9 cellular contexts compared by ENCODE assay signal in the genomic region with DNA sequence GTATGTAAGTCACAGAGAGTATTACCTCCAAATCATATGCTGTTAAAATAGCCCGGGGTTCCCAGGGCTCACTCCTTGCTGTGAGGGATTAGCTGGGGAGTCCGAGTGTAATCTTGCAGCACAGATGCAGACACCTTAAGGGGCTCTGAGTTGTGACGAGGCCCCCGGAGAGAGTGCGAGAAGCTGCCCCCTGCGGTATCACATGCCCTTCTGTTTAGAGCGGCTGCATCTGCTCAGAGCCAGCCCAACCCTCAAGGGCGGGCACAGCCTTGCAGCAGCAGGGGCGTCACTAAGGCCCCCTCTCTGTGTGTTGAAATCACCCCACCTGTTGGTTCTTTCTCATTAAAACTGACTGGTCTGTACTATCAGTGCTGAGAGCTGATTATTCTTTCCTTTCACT. TPM values are rescaled to one million over a fixed set of nuclear protein-coding genes. Genes with fewer than 3 reads are reported as not detected.
DNase-seq lines count a peak whose midpoint lies in the region; ATAC-seq, FAIRE-seq and TF ChIP-seq lines count a peak whose summit lies in the region.
"Not testable (repeated sequence)": the region's sequence is repeated elsewhere in the genome, so short reads cannot be mapped to it uniquely, and the experiment has no call there.
"Had no signal": no experiment of that assay in that cellular context is flagged by ENCODE, and none has a peak within 500 bp of the region (broad histone marks: within the 10 kb centered on the region; RNA-seq: fewer than 3 reads in every experiment).

No MANE protein-coding gene starts in this region.

- H3K36me3 ChIP-seq in bronchial epithelial cell (ENCODE audit: control insufficient read depth, insufficient read depth, low read length), result not testable (repeated sequence)
- peaks cover 0 to 22% (median 0%) of the 10 kb centered on the region in 4 donors for H3K36me3 ChIP-seq in sigmoid colon

- H3K56ac ChIP-seq in H9 (ENCODE audit: insufficient read length, low read depth, low read length), result not testable (repeated sequence)

- H4K20me1 ChIP-seq in H9 (ENCODE audit: control insufficient read depth, insufficient read depth, insufficient read length), result not testable (repeated sequence)

- H4K91ac ChIP-seq in H9 (ENCODE audit: insufficient read length, low read depth, low read length), result not testable (repeated sequence)

- H3K79me2 ChIP-seq in H9 (ENCODE audit: insufficient read depth, low read length), result not testable (repeated sequence)

- H3K27me3 Mint-ChIP-seq in H9 (ENCODE audit: low read depth); activated CD8-positive, alpha-beta T cell treated with anti-CD3 and anti-CD28 coated beads for 36 hours: not testable (repeated sequence)

- peaks cover 11 to 12% of the 10 kb centered on the region in 2 experiments for H3K4me1 Mint-ChIP-seq in H9
- peaks cover 27% of the 10 kb centered on the region for H3K4me1 Mint-ChIP-seq in activated CD8-positive, alpha-beta T cell treated with anti-CD3 and anti-CD28 coated beads for 36 hours (ENCODE audit: low read depth)

- H3T11ph ChIP-seq in H9 (ENCODE audit: low read length), result not testable (repeated sequence)

- H3K23me2 ChIP-seq in H9 (ENCODE audit: insufficient read length, low read depth, low read length, poor library complexity, severe bottlenecking), result not testable (repeated sequence)

- H2AK5ac ChIP-seq in H9 (ENCODE audit: insufficient read length, low read length), result not testable (repeated sequence)

- peak overlapping the region; percentile 21 to 79 (median 65); a peak in 5 of 7 replicates for H3K27ac Mint-ChIP-seq in H9
- H3K27ac Mint-ChIP-seq in activated CD8-positive, alpha-beta T cell treated with anti-CD3 and anti-CD28 coated beads for 36 hours, result peak overlapping the region; percentile 11

- not testable (repeated sequence) for H3K79me1 ChIP-seq in H9 (ENCODE audit: insufficient read depth, low read depth, low read length, poor library complexity, severe bottlenecking)

- not testable (repeated sequence) for H3K27me3 ChIP-seq in H9 (ENCODE audit: insufficient read depth, low read length); bronchial epithelial cell (ENCODE audit: control insufficient read depth, insufficient read depth, low read length); sigmoid colon

- not testable (repeated sequence) for TF ChIP-seq EP300 in sigmoid colon (IDR thresholded peaks at IDR 0.05)

- H2BK120ac ChIP-seq in H9 (ENCODE audit: low read depth, low read length, poor library complexity, severe bottlenecking), result not testable (repeated sequence)

- H3K23ac ChIP-seq in H9 (ENCODE audit: insufficient read length, low read depth, low read length), result not testable (repeated sequence)

- H3K14ac ChIP-seq in H9 (ENCODE audit: insufficient read depth, low read length), result not testable (repeated sequence)

- peak; percentile 13 for FAIRE-seq in bronchial epithelial cell (lab: Jason Lieb, UNC)

- POLR2A ChIA-PET in activated CD8-positive, alpha-beta T cell treated with anti-CD3 and anti-CD28 coated beads for 36 hours (lab: Charles Lee), result not testable (repeated sequence)

- CTCF ChIA-PET in activated CD8-positive, alpha-beta T cell treated with anti-CD3 and anti-CD28 coated beads for 36 hours (lab: Charles Lee), result not testable (repeated sequence)

- intact Hi-C loops in activated CD8-positive, alpha-beta T cell treated with anti-CD3 and anti-CD28 coated beads for 36 hours (cut with micrococcal nuclease); cardiac septum (cut with DNase I): not testable (repeated sequence)
- intact Hi-C loops in sigmoid colon (cut with DNase I), result loop anchor here (10.0 kb wide), 1 partner anchor 446 kb away; no protein-coding TSS in a partner anchor

- H2BK5ac ChIP-seq in H9 (ENCODE audit: insufficient read length, low read length), result not testable (repeated sequence)

- H3K4me1 ChIP-seq in H9 (ENCODE audit: insufficient read depth, low read length); sigmoid colon: not testable (repeated sequence)

- H3K27ac ChIP-seq in H9 (ENCODE audit: insufficient read length, low read depth, low read length); sigmoid colon: not testable (repeated sequence)

- peaks cover 27 to 38% (median 37%) of the 10 kb centered on the region in 3 experiments; a peak in 6 of 7 replicates for H3K36me3 Mint-ChIP-seq in H9 (ENCODE audit: insufficient read depth in 1 of 3, low read depth in 3 of 3)
- H3K36me3 Mint-ChIP-seq in activated CD8-positive, alpha-beta T cell treated with anti-CD3 and anti-CD28 coated beads for 36 hours (ENCODE audit: low read depth), result peaks cover 33% of the 10 kb centered on the region

- TF ChIP-seq CTCF in H9 (conservative IDR thresholded peaks at IDR 0.05); activated CD8-positive, alpha-beta T cell treated with anti-CD3 and anti-CD28 coated beads for 36 hours (IDR thresholded peaks at IDR 0.05); bronchial epithelial cell (IDR thresholded peaks at IDR 0.05; ENCODE audit: insufficient read depth, low read length, severe bottlenecking); sigmoid colon (IDR thresholded peaks at IDR 0.05): not testable (repeated sequence)

- not testable (repeated sequence) for H3K9me3 ChIP-seq in H9 (ENCODE audit: control insufficient read depth, low read depth, low read length); sigmoid colon

- TF ChIP-seq POLR2A in sigmoid colon (IDR thresholded peaks at IDR 0.05), result not testable (repeated sequence)

- not testable (repeated sequence) for H2BK12ac ChIP-seq in H9 (ENCODE audit: insufficient read length, low read depth, low read length)

- WGBS in H9 (ENCODE audit: extremely low coverage, insufficient read length, low lambda C conversion rate), result no CpG with 5 or more reads among the region's 9 CpGs
- WGBS in sigmoid colon, 2 donors, result 95 to 96% methylated on average over 9 of the region's 9 CpGs

- H3K9me3 Mint-ChIP-seq in H9; activated CD8-positive, alpha-beta T cell treated with anti-CD3 and anti-CD28 coated beads for 36 hours: not testable (repeated sequence)

- not testable (repeated sequence) for H2BK15ac ChIP-seq in H9 (ENCODE audit: low read depth, low read length)

- H3K9ac ChIP-seq in H9 (ENCODE audit: extremely low read depth, insufficient read length, low read length), result not testable (repeated sequence)

- H3K4ac ChIP-seq in H9 (ENCODE audit: low read depth, low read length), result not testable (repeated sequence)

- not testable (repeated sequence) for H2AFZ ChIP-seq in H9 (ENCODE audit: low read length)

- not testable (repeated sequence) for H3K18ac ChIP-seq in H9 (ENCODE audit: insufficient read length, low read depth, low read length)

- H3K4me2 ChIP-seq in H9 (ENCODE audit: insufficient read depth, insufficient read length, low read length), result not testable (repeated sequence)

- H4K5ac ChIP-seq in H9 (ENCODE audit: insufficient read length, low read depth, low read length), result not testable (repeated sequence)

- not testable (repeated sequence) for H3K4me3 Mint-ChIP-seq in H9; activated CD8-positive, alpha-beta T cell treated with anti-CD3 and anti-CD28 coated beads for 36 hours

- not testable (repeated sequence) for H4K8ac ChIP-seq in H9 (replicated peaks; ENCODE audit: insufficient read length, low read depth, low read length)

- not testable (repeated sequence) for DNase-seq in H9; activated CD8-positive, alpha-beta T cell treated with anti-CD3 and anti-CD28 coated beads for 36 hours; bronchial epithelial cell (ENCODE audit: low read depth)
- DNase-seq in NCI-H2171 (lab: John Stamatoyannopoulos, UW) (peak; percentile 37), NCI-H82 (lab: John Stamatoyannopoulos, UW) (peak; percentile 49), cardiac septum (ENCODE audit: low spot score) (peak; percentile 62), sigmoid colon (peak; percentile 20)

- not testable (repeated sequence) for H3K4me3 ChIP-seq in bronchial epithelial cell (ENCODE audit: low read depth, low read length); sigmoid colon

- H2BK20ac ChIP-seq in H9 (ENCODE audit: low read depth, low read length, poor library complexity, severe bottlenecking), result not testable (repeated sequence)

- ATAC-seq in activated CD8-positive, alpha-beta T cell treated with anti-CD3 and anti-CD28 coated beads for 36 hours, result not testable (repeated sequence)

RNA-seq across cellular contexts. Expression of a gene that starts 37.4 kb away (rescaled TPM):
- total RNA-seq in H9 (2021), result 24.3 and 24.9 TPM in 2 replicates
- total RNA-seq in activated CD8-positive, alpha-beta T cell treated with anti-CD3 and anti-CD28 coated beads for 36 hours, result 10 to 100 TPM; 32.1 to 36.1 TPM
- 22.1 and 25.5 TPM in 2 replicates for total RNA-seq in bronchial epithelial cell
- 18.4 TPM for total RNA-seq in cardiac septum
- 10 to 100 TPM; 17.4 to 31.0 (median 23.0) TPM for total RNA-seq in sigmoid colon
- polyA plus RNA-seq in sigmoid colon, result 10 to 100 TPM in 1 of 3 donors, 1 to 10 TPM in 2; 8.4 to 15.9 (median 8.8) TPM

RNA-seq across cellular contexts. Expression of a gene that starts 52.3 kb away (rescaled TPM):
- total RNA-seq in H9 (2021) (not detected in 2 replicates), bronchial epithelial cell (not detected in 2 replicates), cardiac septum (not detected), sigmoid colon (not detected)
- total RNA-seq in activated CD8-positive, alpha-beta T cell treated with anti-CD3 and anti-CD28 coated beads for 36 hours, result not detected
- not detected for polyA plus RNA-seq in sigmoid colon
- total RNA-seq: CD4-positive, CD25-positive, alpha-beta regulatory T cell; CD8-positive, alpha-beta memory T cell had no signal
- polyA plus RNA-seq: CD4-positive, CD25-positive, alpha-beta regulatory T cell; CD8-positive, alpha-beta memory T cell had no signal
